12 cellular contexts compared by ENCODE assay signal in genomic region chr18:8029061-8029460, GRCh38.
"Had no signal": no experiment of that assay in that cellular context is flagged by ENCODE, and none has a peak within 500 bp of the region (broad histone marks: within the 10 kb centered on the region; RNA-seq: fewer than 3 reads in every experiment).

No MANE protein-coding gene starts in this region.

- H3K27me3 ChIP-seq: pancreas, sigmoid colon, stomach had no signal

- H3K36me3 ChIP-seq: pancreas, sigmoid colon, stomach had no signal

- H3K4me1 ChIP-seq: pancreas, sigmoid colon, stomach had no signal

- H3K27ac ChIP-seq: pancreas, sigmoid colon, stomach had no signal

- DNase-seq: activated CD4-positive, alpha-beta T cell treated with anti-CD3 and anti-CD28 coated beads, Interleukin-2, amount 50 U/mL, for 4 hours; activated CD4-positive, CD25-positive, alpha-beta regulatory T cell treated with anti-CD3 and anti-CD28 coated beads, Interleukin-2, amount 50 U/mL, for 72 hours; activated naive CD4-positive, alpha-beta T cell treated with anti-CD3 and anti-CD28 coated beads for 36 hours; left colon; mammary epithelial cell; naive B cell; sigmoid colon; stimulated activated CD4-positive, alpha-beta T cell treated with anti-CD3 and anti-CD28 coated beads, Interleukin-1b, Interleukin-23, amount 100 ng/mL, for 48 hours; stomach; T-helper 9 cell had no signal

- H3K9me3 ChIP-seq: pancreas, sigmoid colon, stomach had no signal

- H3K4me3 ChIP-seq: pancreas, sigmoid colon, stomach had no signal

- ATAC-seq: activated T-helper 17 cell treated with anti-CD3 and anti-CD28 coated beads, Interleukin-2, amount 50 U/mL, for 72 hours; left colon; pancreas had no signal
